Comparison of ENCODE assay signal across 25 cellular contexts in genomic region chr2:232636788-232637420, GRCh38. TPM values are rescaled to one million over a fixed set of nuclear protein-coding genes. Genes with fewer than 3 reads are reported as not detected.
DNase-seq lines count a peak whose midpoint lies in the region; FAIRE-seq and TF ChIP-seq lines count a peak whose summit lies in the region.
"Had no signal": no experiment of that assay in that cellular context is flagged by ENCODE, and none has a peak within 500 bp of the region (broad histone marks: within the 10 kb centered on the region; RNA-seq: fewer than 3 reads in every experiment).

No MANE protein-coding gene starts in this region.

- peaks cover 6% of the 10 kb centered on the region for H3K4me1 Mint-ChIP-seq in activated naive CD4-positive, alpha-beta T cell treated with anti-CD3 and anti-CD28 coated beads, Interleukin-2, amount 50 U/mL, for 24 hours
- H3K4me1 Mint-ChIP-seq in activated naive CD8-positive, alpha-beta T cell treated with anti-CD3 and anti-CD28 coated beads for 36 hours, result peaks cover 5% of the 10 kb centered on the region

- H3K27me3 ChIP-seq in liver (ENCODE audit: control insufficient read depth in 4 of 4, insufficient read depth in 4 of 4, low read length in 3 of 4) (no peaks in the 10 kb centered on the region), thyroid gland (no peaks in the 10 kb centered on the region)
- H3K27me3 ChIP-seq: ovary had no signal

- no peak for FAIRE-seq in RCC 7860 (lab: Jason Lieb, UNC)
- FAIRE-seq: frontal cortex, G401.6, H54 had no signal

- H3K36me3 Mint-ChIP-seq in activated naive CD4-positive, alpha-beta T cell treated with anti-CD3 and anti-CD28 coated beads, Interleukin-2, amount 50 U/mL, for 24 hours, result no peaks in the 10 kb centered on the region
- H3K36me3 Mint-ChIP-seq in activated naive CD8-positive, alpha-beta T cell treated with anti-CD3 and anti-CD28 coated beads for 36 hours, result no peaks in the 10 kb centered on the region

- 56% methylated on average over 16 of the region's 16 CpGs for WGBS in liver
- 65 to 72% methylated on average over 16 of the region's 16 CpGs for WGBS in thyroid gland, 2 donors

- H3K4me1 ChIP-seq in liver (ENCODE audit: control insufficient read depth in 4 of 4, insufficient read depth in 4 of 4, low read length in 3 of 4), result peaks cover 0 to 20% (median 8%) of the 10 kb centered on the region in 4 donors
- H3K4me1 ChIP-seq in thyroid gland, result peaks cover 7 to 13% of the 10 kb centered on the region in 2 donors

- H3K4me3 Mint-ChIP-seq in activated naive CD4-positive, alpha-beta T cell treated with anti-CD3 and anti-CD28 coated beads, Interleukin-2, amount 50 U/mL, for 24 hours, result peak overlapping the region; percentile 20
- peak overlapping the region; percentile 9 for H3K4me3 Mint-ChIP-seq in activated naive CD8-positive, alpha-beta T cell treated with anti-CD3 and anti-CD28 coated beads for 36 hours
- H3K4me3 Mint-ChIP-seq: dendritic cell treated with granulocyte-macrophage colony-stimulating factor and Interleukin-4, amounts not matched to agents 40 ng/mL and 50 ng/mL, for 4 days had no signal

- no peak for TF ChIP-seq POLR2A in thyroid gland (IDR thresholded peaks at IDR 0.05)

- H3K36me3 ChIP-seq in liver (ENCODE audit: control insufficient read depth in 4 of 4, insufficient read depth in 3 of 4, low read depth in 1 of 4, low read length in 3 of 4) (no peaks in the 10 kb centered on the region), thyroid gland (no peaks in the 10 kb centered on the region)
- H3K36me3 ChIP-seq: brain microvascular endothelial cell, ovary had no signal

- peak overlapping the region; percentile 51 for H3K27ac Mint-ChIP-seq in activated naive CD4-positive, alpha-beta T cell treated with anti-CD3 and anti-CD28 coated beads, Interleukin-2, amount 50 U/mL, for 24 hours
- peak overlapping the region; percentile 80 for H3K27ac Mint-ChIP-seq in activated naive CD8-positive, alpha-beta T cell treated with anti-CD3 and anti-CD28 coated beads for 36 hours
- H3K27ac Mint-ChIP-seq: dendritic cell treated with granulocyte-macrophage colony-stimulating factor and Interleukin-4, amounts not matched to agents 40 ng/mL and 50 ng/mL, for 4 days had no signal

- TF ChIP-seq RAD21 in liver (IDR thresholded peaks at IDR 0.05), result no peak

- DNase-seq in activated naive CD4-positive, alpha-beta T cell (lab: John Stamatoyannopoulos, UW), result no peak
- no peak for DNase-seq in activated naive CD8-positive, alpha-beta T cell treated with anti-CD3 and anti-CD28 coated beads for 36 hours
- DNase-seq in thyroid gland (peak; percentile 26 to 45), RCC 7860 (ENCODE audit: low spot score) (no peak), occipital lobe (lab: John Stamatoyannopoulos, UW) (no peak)
- no peak for DNase-seq in effector CD8-positive, alpha-beta T cell (lab: John Stamatoyannopoulos, UW)
- DNase-seq: activated CD4-positive, alpha-beta T cell treated with anti-CD3 and anti-CD28 coated beads for 1 hour; activated CD8-positive, alpha-beta memory T cell treated with anti-CD3 and anti-CD28 coated beads, Interleukin-2, amount 50 U/mL, for 48 hours; brain microvascular endothelial cell; C1 segment of cervical spinal cord; left colon; mucosa of descending colon; NCI-H187 treated with DMSO at 0.1 percent for 48 hours; NCI-H345; ovary; stimulated activated naive CD4-positive, alpha-beta T cell treated with Interleukin-2 at 50 U/mL for 16 hours had no signal

- H3K27ac ChIP-seq in liver (ENCODE audit: low read depth in 1 of 2, low read length in 2 of 2) (peak overlapping the region in 1 of 2 donors; percentile 55), thyroid gland (peak overlapping the region in 1 of 3 donors; percentile 52)
- H3K27ac ChIP-seq: brain microvascular endothelial cell, epithelial cell of prostate had no signal

- intact Hi-C loops in thyroid gland (cut with DNase I), result loop anchor here (10.0 kb wide), 1 partner anchor 58 kb away; the partner anchor contains the start of gene GIGYF2

- H3K9me3 ChIP-seq in liver (ENCODE audit: control insufficient read depth in 4 of 4, low read length in 3 of 4) (no peaks in the 10 kb centered on the region), thyroid gland (no peaks in the 10 kb centered on the region)
- H3K9me3 ChIP-seq: mucosa of descending colon, ovary had no signal

- peaks cover 18% of the 10 kb centered on the region for H3K27me3 Mint-ChIP-seq in activated naive CD4-positive, alpha-beta T cell treated with anti-CD3 and anti-CD28 coated beads, Interleukin-2, amount 50 U/mL, for 24 hours
- peaks cover 56% of the 10 kb centered on the region for H3K27me3 Mint-ChIP-seq in activated naive CD8-positive, alpha-beta T cell treated with anti-CD3 and anti-CD28 coated beads for 36 hours

- TF ChIP-seq CTCF in liver (IDR thresholded peaks at IDR 0.05; ENCODE audit: low read depth, low read length, missing input control) (no peak), thyroid gland (IDR thresholded peaks at IDR 0.05) (no peak)

- peak overlapping the region in 2 of 3 donors; percentile 9 to 24 for H3K4me3 ChIP-seq in liver (ENCODE audit: low read depth in 1 of 3, low read length in 3 of 3)
- H3K4me3 ChIP-seq in thyroid gland (replicated peaks in 1 of 3), result no peak overlapping the region
- H3K4me3 ChIP-seq: mucosa of descending colon, ovary, SK-N-MC had no signal

- H3K9me3 Mint-ChIP-seq in activated naive CD4-positive, alpha-beta T cell treated with anti-CD3 and anti-CD28 coated beads, Interleukin-2, amount 50 U/mL, for 24 hours, result no peaks in the 10 kb centered on the region
- no peaks in the 10 kb centered on the region for H3K9me3 Mint-ChIP-seq in activated naive CD8-positive, alpha-beta T cell treated with anti-CD3 and anti-CD28 coated beads for 36 hours
- H3K9me3 Mint-ChIP-seq: dendritic cell treated with granulocyte-macrophage colony-stimulating factor and Interleukin-4, amounts not matched to agents 40 ng/mL and 50 ng/mL, for 4 days had no signal

- no peak overlapping the region for H3K9ac ChIP-seq in liver (ENCODE audit: low read depth in 1 of 2, low read length in 2 of 2)

TF ChIP-seq in liver, 16 proteins besides CTCF, POLR2A, EP300 and RAD21 (continues in another document):
- no peak for TF ChIP-seq HNF4G (IDR thresholded peaks at IDR 0.05)
- TF ChIP-seq NR2F2 (IDR thresholded peaks at IDR 0.05), result no peak
- peak in 1 of 2 donors; percentile 71 for TF ChIP-seq GABPA (IDR thresholded peaks at IDR 0.05 in 1 of 2, conservative IDR thresholded peaks at IDR 0.05 in 1 of 2)
- no peak for TF ChIP-seq JUND (IDR thresholded peaks at IDR 0.05)
- no peak for TF ChIP-seq SP1 (IDR thresholded peaks at IDR 0.05)
- no peak for TF ChIP-seq TAF1 (conservative IDR thresholded peaks at IDR 0.05)
- peak; percentile 50 to 79 for TF ChIP-seq HNF4A (conservative IDR thresholded peaks at IDR 0.05)
- no peak for TF ChIP-seq REST (IDR thresholded peaks at IDR 0.05)
- TF ChIP-seq MAX (IDR thresholded peaks at IDR 0.05), result peak; percentile 91
- TF ChIP-seq ZBTB33 (IDR thresholded peaks at IDR 0.05), result no peak
- TF ChIP-seq EGR1 (IDR thresholded peaks at IDR 0.05; ENCODE audit: low read depth in 2 of 2), result peak in 1 of 2 donors; percentile 89
- TF ChIP-seq YY1 (IDR thresholded peaks at IDR 0.05), result peak; percentile 43
- peak in 1 of 2 donors; percentile 74 for TF ChIP-seq RXRA (IDR thresholded peaks at IDR 0.05)

RNA-seq across cellular contexts. Expression of gene EFHD1, which starts 3.5 kb away (rescaled TPM):
- 1 to 10 TPM in 1 of 2 experiments, under 1 TPM in 1; 0.78 to 1.1 TPM for total RNA-seq in activated naive CD8-positive, alpha-beta T cell treated with anti-CD3 and anti-CD28 coated beads for 36 hours
- 10 to 100 TPM in 1 of 2 donors, 1 to 10 TPM in 1; 3.3 to 13.9 TPM for total RNA-seq in liver
- 10 to 100 TPM in 1 of 2 donors, 1 to 10 TPM in 1; 6.7 to 28.5 TPM for polyA plus RNA-seq in liver
- total RNA-seq in thyroid gland, result 10 to 100 TPM in 3 of 4 donors, 1 to 10 TPM in 1; 6.9 to 17.5 (median 14.8) TPM
- 1.1 TPM for total RNA-seq in occipital lobe
- total RNA-seq: HT-29 had no signal

Comparison
In these comparisons a context has a peak if more than half of its experiments do, and no peak if none do; other contexts are left out.
1. DNase-seq: peak in thyroid gland (2 of 2); none in activated naive CD4-positive, alpha-beta T cell (0 of 4), activated naive CD8-positive, alpha-beta T cell treated with anti-CD3 and anti-CD28 coated beads for 36 hours (single experiment), RCC 7860 (single experiment), effector CD8-positive, alpha-beta T cell (single experiment) and occipital lobe (single experiment).
2. H3K4me3 ChIP-seq: peak in liver (2 of 3); none in thyroid gland (0 of 3).